Comparison of ENCODE assay signal across 11 cellular contexts in genomic region chr3:195238626-195239118, GRCh38. TPM values are rescaled to one million over a fixed set of nuclear protein-coding genes. Genes with fewer than 3 reads are reported as not detected.
DNase-seq lines count a peak whose midpoint lies in the region; ATAC-seq, FAIRE-seq and TF ChIP-seq lines count a peak whose summit lies in the region.
"Had no signal": no experiment of that assay in that cellular context is flagged by ENCODE, and none has a peak within 500 bp of the region (broad histone marks: within the 10 kb centered on the region; RNA-seq: fewer than 3 reads in every experiment).

No MANE protein-coding gene starts in this region.

- H4K91ac ChIP-seq in H1 (replicated peaks; ENCODE audit: insufficient read length, low read length): no peak overlapping the region

- H2AK5ac ChIP-seq in H1 (ENCODE audit: low read depth, low read length): no peak overlapping the region

- H4K8ac ChIP-seq in H1 (ENCODE audit: extremely low read depth, insufficient read depth, low read length): no peak overlapping the region

- TF ChIP-seq CTCF in H1 (IDR thresholded peaks at IDR 0.05; ENCODE audit: control extremely low read depth in 1 of 3, insufficient read depth in 1 of 3, low read depth in 1 of 3, low read length in 3 of 3): no peak
- no peak for TF ChIP-seq CTCF in lower lobe of right lung (IDR thresholded peaks at IDR 0.05)
- no peak for TF ChIP-seq CTCF in stomach (IDR thresholded peaks at IDR 0.05)

- CTCF ChIA-PET in H1 (lab: Charles Lee; ENCODE audit: partially characterized antibody): interaction anchor here (0.7 to 4.0 kb wide), 6 partner anchors 10 to 552 kb away, joined by 3 to 14 read pairs (median 3); no protein-coding TSS in a partner anchor

- no peak overlapping the region for H2BK15ac ChIP-seq in H1 (ENCODE audit: low read length)

- no peak overlapping the region for H2BK12ac ChIP-seq in H1 (ENCODE audit: low read depth, low read length)

- H3K4me3 ChIP-seq in H1 (ENCODE audit: extremely low read depth in 1 of 4, insufficient read depth in 2 of 4, low read depth in 3 of 4, low read length in 4 of 4) (no peak overlapping the region), lower lobe of right lung (no peak overlapping the region), stomach (no peak overlapping the region)
- H3K4me3 ChIP-seq: ascending aorta had no signal

- DNase-seq in RPMI8226: peak; percentile 0
- DNase-seq in H1 (ENCODE audit: low read depth in 1 of 2, low spot score in 2 of 2): no peak
- peak; percentile 22 for DNase-seq in lower lobe of right lung
- DNase-seq in stomach: no peak
- DNase-seq in stimulated activated CD4-positive, alpha-beta T cell treated with anti-CD3 and anti-CD28 coated beads, Interleukin-15, amount 100 ng/mL, for 24 hours: no peak
- DNase-seq in activated gamma-delta T cell (lab: John Stamatoyannopoulos, UW): no peak
- DNase-seq: NCI-H1694; retina; stimulated activated naive CD4-positive, alpha-beta T cell had no signal

- TF ChIP-seq POLR2A in H1 (IDR thresholded peaks at IDR 0.05; ENCODE audit: control extremely low read depth in 1 of 2, low read depth in 2 of 2, low read length in 2 of 2) (no peak), stomach (IDR thresholded peaks at IDR 0.05) (no peak)

- no peak overlapping the region for H3K23ac ChIP-seq in H1 (ENCODE audit: insufficient read length)

- TF ChIP-seq RAD21 in H1 (IDR thresholded peaks at IDR 0.05 in 1 of 2, conservative IDR thresholded peaks at IDR 0.05 in 1 of 2; ENCODE audit: low read depth in 2 of 2, low read length in 2 of 2): no peak

- intact Hi-C loops in lower lobe of right lung (cut with DNase I) (no loop called here), stomach (cut with DNase I; ENCODE audit: low total_unique reads) (no loop called here)

- TF ChIP-seq EP300 in H1 (IDR thresholded peaks at IDR 0.05; ENCODE audit: borderline replicate concordance in 1 of 2, low read depth in 2 of 2, low read length in 2 of 2): no peak
- TF ChIP-seq EP300 in stomach (IDR thresholded peaks at IDR 0.05): peak; percentile 96

- peaks cover 0 to 39% of the 10 kb centered on the region in 2 experiments; a peak in 2 of 4 replicates for H3K79me2 ChIP-seq in H1 (ENCODE audit: control insufficient read depth in 1 of 2, insufficient read depth in 2 of 2, low read length in 2 of 2)

- H3K9ac ChIP-seq in H1 (replicated peaks in 1 of 4; ENCODE audit: extremely low read depth in 1 of 4, low read depth in 3 of 4, low read length in 3 of 4): no peak overlapping the region

- POLR2A ChIA-PET in H1 (lab: Charles Lee; ENCODE audit: partially characterized antibody): no interaction called here

- H3K4me2 ChIP-seq in H1 (ENCODE audit: insufficient read depth in 1 of 2, low read depth in 2 of 2, low read length in 2 of 2): no peak overlapping the region

- H3K4ac ChIP-seq in H1 (replicated peaks; ENCODE audit: insufficient read length, low read depth, low read length): no peak overlapping the region

- FAIRE-seq in H1 (lab: Jason Lieb, UNC): no peak

- 82% methylated on average over 9 of the region's 9 CpGs; no CpG with 5 or more reads in 1 of the 2 experiments for WGBS in H1 (ENCODE audit: extremely low coverage in 1 of 2, insufficient coverage in 1 of 2, insufficient read length in 1 of 2, insufficient replicate concordance in 2 of 2, low coverage in 1 of 2, low lambda C conversion rate in 2 of 2, missing lambda C conversion rate in 1 of 2), 2 experiments
- 56 to 82% (median 78%) methylated on average over 9 of the region's 9 CpGs for WGBS in stomach, 5 donors

- no peak overlapping the region; the same call in 1 of the 2 replicates for H3K27ac ChIP-seq in H1 (ENCODE audit: low read depth, low read length)
- H3K27ac ChIP-seq in lower lobe of right lung: peak overlapping the region; percentile 67
- peak overlapping the region in 4 of 5 donors; percentile 67 to 92 (median 76) for H3K27ac ChIP-seq in stomach
- H3K27ac ChIP-seq: ascending aorta had no signal

- peaks cover 3 to 14% of the 10 kb centered on the region in 2 experiments for H4K20me1 ChIP-seq in H1 (replicated peaks in 1 of 2; ENCODE audit: control insufficient read depth in 1 of 2, insufficient read depth in 2 of 2, low read length in 2 of 2)

- no peak overlapping the region for H2BK120ac ChIP-seq in H1 (replicated peaks; ENCODE audit: low read depth, low read length)

- no peak overlapping the region for H3K14ac ChIP-seq in H1 (ENCODE audit: insufficient read length)

- 0 out of 2 replicates have a peak overlapping the region, but pooled peaks have one; percentile 32 for H2BK5ac ChIP-seq in H1 (ENCODE audit: low read depth, low read length)

- no peak overlapping the region for H3K56ac ChIP-seq in H1 (replicated peaks; ENCODE audit: insufficient read length, low read depth, low read length)

- no peak overlapping the region for H3K18ac ChIP-seq in H1 (ENCODE audit: extremely low read depth, low read length)

- H3K23me2 ChIP-seq in H1 (ENCODE audit: low read depth, low read length): 0 out of 2 replicates have a peak, but pooled peaks cover 2% of the 10 kb centered on the region

- H3K36me3 ChIP-seq in H1 (ENCODE audit: control insufficient read depth in 2 of 4, insufficient read depth in 4 of 4, low read length in 3 of 4) (no peaks in the 10 kb centered on the region; a peak in 1 of 8 replicates), lower lobe of right lung (no peaks in the 10 kb centered on the region), stomach (no peaks in the 10 kb centered on the region)
- H3K36me3 ChIP-seq: ascending aorta had no signal

- H3K9me3 ChIP-seq in H1 (ENCODE audit: insufficient read depth in 2 of 2, low read depth in 1 of 2, low read length in 1 of 2) (no peaks in the 10 kb centered on the region), lower lobe of right lung (no peaks in the 10 kb centered on the region), stomach (peaks cover 0 to 5% (median 0%) of the 10 kb centered on the region in 4 donors)
- H3K9me3 ChIP-seq: ascending aorta had no signal

- H2BK20ac ChIP-seq in H1 (ENCODE audit: low read length): no peak overlapping the region

- no peak overlapping the region for H2AFZ ChIP-seq in H1 (ENCODE audit: low read length)

- H3K4me1 ChIP-seq in H1 (replicated peaks in 1 of 4; ENCODE audit: control insufficient read depth in 3 of 4, insufficient read depth in 4 of 4, low read length in 3 of 4): peaks cover 0 to 7% (median 4%) of the 10 kb centered on the region in 4 experiments; a peak in 4 of 7 replicates
- H3K4me1 ChIP-seq in lower lobe of right lung: peaks cover 26% of the 10 kb centered on the region
- H3K4me1 ChIP-seq in stomach: peaks cover 0 to 31% (median 19%) of the 10 kb centered on the region in 4 donors

- H3K27me3 ChIP-seq in H1 (replicated peaks in 1 of 4; ENCODE audit: control insufficient read depth in 3 of 4, extremely low read depth in 1 of 4, insufficient read depth in 3 of 4, low read length in 3 of 4) (no peaks in the 10 kb centered on the region), lower lobe of right lung (ENCODE audit: low read depth) (no peaks in the 10 kb centered on the region), stomach (no peaks in the 10 kb centered on the region)
- H3K27me3 ChIP-seq: ascending aorta had no signal

- no peak overlapping the region for H4K5ac ChIP-seq in H1 (ENCODE audit: insufficient read length, low read depth, low read length)

- ATAC-seq in lower lobe of right lung (peak; percentile 59 to 73), GM18868 (IDR thresholded peaks at IDR 0.05; ENCODE audit: unreplicated experiment) (no peak)

- H3K79me1 ChIP-seq in H1 (ENCODE audit: low read depth, low read length): peaks cover 13% of the 10 kb centered on the region; the same call in 1 of the 2 replicates

TF ChIP-seq in H1, 55 proteins besides CTCF, POLR2A, EP300 and RAD21 (continues in another document):
- TF ChIP-seq TAF1 (IDR thresholded peaks at IDR 0.05; ENCODE audit: low read depth, low read length): no peak
- TF ChIP-seq CREB1 (IDR thresholded peaks at IDR 0.05): no peak
- no peak for TF ChIP-seq TBP (IDR thresholded peaks at IDR 0.05; ENCODE audit: low read depth, low read length)
- no peak for TF ChIP-seq SIN3A (conservative IDR thresholded peaks at IDR 0.05 in 1 of 2, IDR thresholded peaks at IDR 0.05 in 1 of 2; ENCODE audit: low read depth in 1 of 2, low read length in 2 of 2)
- TF ChIP-seq RFX5 (IDR thresholded peaks at IDR 0.05; ENCODE audit: borderline replicate concordance, low read depth, low read length): no peak
- no peak for TF ChIP-seq KDM1A (IDR thresholded peaks at IDR 0.05; ENCODE audit: borderline replicate concordance, low read length)

RNA-seq across cellular contexts. Expression of gene XXYLT1, which starts 32.3 kb away (rescaled TPM):
- total RNA-seq in H1 (2021; fragmentation: NEBNext Ultra II Directional; extraction: Animal tissue kit (Norgen Biotek cat#: 25700)): 23.8 and 24.5 TPM in 2 replicates
- polyA plus RNA-seq in H1 (2011; rRNA removed): 18.9 and 20.2 TPM in 2 replicates
- 21.1 TPM for polyA plus RNA-seq in H1 (2011; cell fraction: cytosol; rRNA removed)
- polyA plus RNA-seq in H1 (2011; cell fraction: nucleus; rRNA removed): 14.9 TPM
- polyA plus RNA-seq in H1 (2012, experiment 1 of 2): 19.3 to 20.5 TPM (median 20.0 TPM) in 4 replicates
- polyA plus RNA-seq in H1 (2012, experiment 2 of 2): 25.8 TPM
- 29.3 TPM for polyA plus RNA-seq in H1 (2013, experiment 1 of 2)
- 32.6 TPM for polyA plus RNA-seq in H1 (2013, experiment 2 of 2)
- 15.2 and 16.2 TPM in 2 replicates for polyA minus RNA-seq in H1 (2011; rRNA and poly(A)+ RNA removed)
- polyA minus RNA-seq in H1 (2011; cell fraction: cytosol; rRNA and poly(A)+ RNA removed): 22.8 TPM
- polyA minus RNA-seq in H1 (2011; cell fraction: nucleus; rRNA and poly(A)+ RNA removed): 31.3 TPM
- 8.9 TPM for total RNA-seq in lower lobe of right lung
- 10 to 100 TPM in 4 of 5 donors, not detected in 1; 11.4 to 41.5 (median 13.8) TPM for total RNA-seq in stomach
- polyA plus RNA-seq in stomach: 1 to 10 TPM; 2.1 to 6.9 (median 2.6) TPM

Comparison
In these comparisons a context has a peak if more than half of its experiments do, and no peak if none do; other contexts are left out.
1. DNase-seq: peak in RPMI8226 (single experiment) and lower lobe of right lung (single experiment); none in H1 (0 of 2), stomach (single experiment), stimulated activated CD4-positive, alpha-beta T cell treated with anti-CD3 and anti-CD28 coated beads, Interleukin-15, amount 100 ng/mL, for 24 hours (single experiment) and activated gamma-delta T cell (single experiment).